ENCODE assay signal across 11 cellular contexts in the genomic region with DNA sequence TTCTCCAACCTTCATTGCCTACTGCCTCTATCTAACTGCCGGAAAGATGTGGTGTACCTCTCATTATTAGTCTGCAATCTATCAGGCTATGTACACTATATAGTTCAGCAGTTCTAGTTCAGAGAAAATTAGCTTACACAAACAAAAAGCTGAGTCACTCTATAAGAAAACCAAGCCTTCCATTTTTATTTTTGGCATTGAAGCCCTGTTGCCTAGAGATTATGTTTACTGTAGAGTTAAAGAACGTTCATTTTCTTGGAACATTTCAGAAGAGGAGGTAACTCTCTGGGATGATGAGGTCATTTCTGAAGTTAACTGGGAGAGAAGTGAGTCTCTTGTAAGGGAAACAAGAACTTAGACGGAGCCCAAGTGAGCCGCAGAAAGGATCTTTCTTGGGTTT.
DNase-seq lines count a peak whose midpoint lies in the region; ATAC-seq and TF ChIP-seq lines count a peak whose summit lies in the region.
"Had no signal": no experiment of that assay in that cellular context is flagged by ENCODE, and none has a peak within 500 bp of the region (broad histone marks: within the 10 kb centered on the region; RNA-seq: fewer than 3 reads in every experiment).

No MANE protein-coding gene starts in this region.

- WGBS in esophagus squamous epithelium, 2 donors = 29 to 35% methylated on average over 4 of the region's 4 CpGs

- no peak for TF ChIP-seq POLR2A in esophagus squamous epithelium (IDR thresholded peaks at IDR 0.05)

- H3K4me1 ChIP-seq in esophagus squamous epithelium (peaks cover 0 to 20% (median 0%) of the 10 kb centered on the region in 3 donors), parathyroid adenoma (no peaks in the 10 kb centered on the region)
- H3K4me1 ChIP-seq: HAP-1 had no signal

- H3K4me2 ChIP-seq in parathyroid adenoma (ENCODE audit: low read length) = no peak overlapping the region

- peak overlapping the region; percentile 8 for H2AFZ ChIP-seq in parathyroid adenoma

- TF ChIP-seq CTCF in esophagus squamous epithelium (IDR thresholded peaks at IDR 0.05) (no peak), parathyroid adenoma (IDR thresholded peaks at IDR 0.05) (no peak)

- H3K27me3 ChIP-seq in esophagus squamous epithelium = no peaks in the 10 kb centered on the region
- no peaks in the 10 kb centered on the region for H3K27me3 ChIP-seq in parathyroid adenoma (ENCODE audit: control insufficient read depth, insufficient read depth, low read length)
- H3K27me3 ChIP-seq: neutrophil had no signal

- H3K4me3 ChIP-seq in esophagus squamous epithelium = no peak overlapping the region
- H3K4me3 ChIP-seq in parathyroid adenoma (ENCODE audit: low read depth, low read length) = no peak overlapping the region
- H3K4me3 ChIP-seq: HAP-1 had no signal

- H3K9ac ChIP-seq in parathyroid adenoma = no peak overlapping the region

- peak overlapping the region; percentile 51 to 74 (median 67) for H3K27ac ChIP-seq in esophagus squamous epithelium
- H3K27ac ChIP-seq in parathyroid adenoma = no peak overlapping the region
- H3K27ac ChIP-seq: neutrophil had no signal

- intact Hi-C loops in esophagus squamous epithelium (cut with DNase I) = no loop called here

- no peak for ATAC-seq in HG02759 (IDR thresholded peaks at IDR 0.05; ENCODE audit: unreplicated experiment)
- ATAC-seq in GM19023 (IDR thresholded peaks at IDR 0.05; ENCODE audit: unreplicated experiment) = no peak

- peak; percentile 53 for DNase-seq in ELR (ENCODE audit: low read depth)
- DNase-seq in NCI-H526 treated with DMSO at 0.1 percent for 48 hours (lab: John Stamatoyannopoulos, UW) = peak; percentile 39
- DNase-seq in esophagus squamous epithelium (lab: John Stamatoyannopoulos, UW) = no peak
- no peak for DNase-seq in NCI-H187 treated with DMSO at 0.1 percent for 48 hours (lab: John Stamatoyannopoulos, UW)
- no peak for DNase-seq in germinal center (ENCODE audit: low spot score)
- DNase-seq: activated T-cell treated with anti-CD3 and anti-CD28 coated beads, Interleukin-2, amount 50 U/mL, for 1 hour had no signal

- H3K9me3 ChIP-seq in esophagus squamous epithelium (no peaks in the 10 kb centered on the region), parathyroid adenoma (ENCODE audit: control insufficient read depth, low read length) (no peaks in the 10 kb centered on the region)
- H3K9me3 ChIP-seq: HAP-1, neutrophil had no signal

- H3K36me3 ChIP-seq in esophagus squamous epithelium = no peaks in the 10 kb centered on the region
- no peaks in the 10 kb centered on the region for H3K36me3 ChIP-seq in parathyroid adenoma (ENCODE audit: control insufficient read depth, insufficient read depth, low read length)
- H3K36me3 ChIP-seq: HAP-1, neutrophil had no signal

- H3K79me2 ChIP-seq in parathyroid adenoma = no peaks in the 10 kb centered on the region

Comparison
In these comparisons a context has a peak if more than half of its experiments do, and no peak if none do; other contexts are left out.
1. DNase-seq: peak in ELR (single experiment) and NCI-H526 treated with DMSO at 0.1 percent for 48 hours (single experiment); none in esophagus squamous epithelium (single experiment), NCI-H187 treated with DMSO at 0.1 percent for 48 hours (single experiment) and germinal center (single experiment).